Comparison of ENCODE assay signal across 16 cellular contexts in the genomic region with DNA sequence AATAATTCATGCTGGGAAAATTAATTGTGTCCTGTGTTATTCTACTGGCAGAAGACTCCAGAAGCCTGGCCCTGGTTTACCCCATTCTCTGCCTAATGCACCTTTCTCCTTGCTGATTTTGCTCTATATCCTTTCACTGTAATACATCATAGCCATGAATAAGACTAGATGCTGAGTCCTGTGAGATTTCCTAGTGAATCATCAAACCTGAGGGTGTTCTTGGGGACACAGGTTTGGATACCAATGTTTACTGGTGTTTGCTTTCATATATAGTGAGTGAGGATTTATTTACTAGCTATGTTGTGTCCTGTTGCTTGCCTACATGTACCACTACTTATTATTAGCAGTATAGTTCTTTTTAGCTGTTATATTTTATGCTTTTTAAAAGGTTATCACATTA. TPM values are rescaled to one million over a fixed set of nuclear protein-coding genes. Genes with fewer than 3 reads are reported as not detected.
DNase-seq lines count a peak whose midpoint lies in the region; ATAC-seq and TF ChIP-seq lines count a peak whose summit lies in the region.
"Had no signal": no experiment of that assay in that cellular context is flagged by ENCODE, and none has a peak within 500 bp of the region (broad histone marks: within the 10 kb centered on the region; RNA-seq: fewer than 3 reads in every experiment).

No MANE protein-coding gene starts in this region.

- intact Hi-C loops in mammary epithelial cell (cut with micrococcal nuclease) = no loop called here

- H3K27me3 ChIP-seq in mammary epithelial cell (ENCODE audit: insufficient read depth, low read length) = no peaks in the 10 kb centered on the region

- H3K4me3 ChIP-seq in mammary epithelial cell (replicated peaks in 1 of 3; ENCODE audit: insufficient read depth in 1 of 3, low read depth in 2 of 3, low read length in 3 of 3) = no peak overlapping the region
- H3K4me3 ChIP-seq: GM12878, HAP-1 had no signal

- dilution Hi-C loops in mammary epithelial cell (cut with HindIII; ENCODE audit: low sequenced_read_pairs) = no loop called here

- no TSS peak for BruUV-seq in mammary epithelial cell (replicated peaks; lab: Mats Ljungman, UMichigan)

- no peak overlapping the region for H2AFZ ChIP-seq in mammary epithelial cell (ENCODE audit: low read depth, low read length)

- no peaks in the 10 kb centered on the region for H3K9me3 ChIP-seq in mammary epithelial cell (replicated peaks; ENCODE audit: insufficient read depth, low read length)

- H3K4me2 ChIP-seq in mammary epithelial cell (ENCODE audit: insufficient read depth, low read depth, low read length) = no peak overlapping the region

- H3K4me1 ChIP-seq in mammary epithelial cell (ENCODE audit: insufficient read depth, low read length) = peaks cover 31% of the 10 kb centered on the region

- TF ChIP-seq CTCF in mammary epithelial cell (conservative IDR thresholded peaks at IDR 0.05 in 1 of 2, IDR thresholded peaks at IDR 0.05 in 1 of 2; ENCODE audit: extremely low read depth in 1 of 2, insufficient read depth in 1 of 2, low read depth in 1 of 2, low read length in 2 of 2) = no peak

- DNase-seq in DMS53 (lab: John Stamatoyannopoulos, UW) (peak; percentile 28), DMS53 treated with DMSO at 0.1 percent for 48 hours (lab: John Stamatoyannopoulos, UW; ENCODE audit: unreplicated experiment) (no peak), M059J (ENCODE audit: low read depth) (peak; percentile 31), mammary epithelial cell (peak; percentile 58), kidney tubule cell (ENCODE audit: low spot score) (peak; percentile 49), NCI-H1417 treated with DMSO at 0.1 percent for 48 hours (lab: John Stamatoyannopoulos, UW) (no peak)
- no peak for DNase-seq in activated CD4-positive, alpha-beta T cell treated with anti-CD3 and anti-CD28 coated beads, Interleukin-2, amount 50 U/mL, for 1 hour
- DNase-seq: C1 segment of cervical spinal cord, IMR-90, NCI-H2107, NCI-H446 had no signal

- no peaks in the 10 kb centered on the region for H4K20me1 ChIP-seq in mammary epithelial cell (ENCODE audit: insufficient read depth, low read length)

- H3K27ac ChIP-seq in mammary epithelial cell (ENCODE audit: insufficient read depth, low read depth, low read length) = peak overlapping the region; percentile 87
- H3K27ac ChIP-seq: 22Rv1 had no signal

- peaks cover 16% of the 10 kb centered on the region for H3K36me3 ChIP-seq in mammary epithelial cell (ENCODE audit: insufficient read depth, low read length)

- CTCF ChIA-PET in mammary epithelial cell (lab: Charles Lee; ENCODE audit: low non-redundant PET) = no interaction called here

- ATAC-seq in GM18519 (IDR thresholded peaks at IDR 0.05; ENCODE audit: low FRiP score, unreplicated experiment) = no peak
- ATAC-seq: GM12878, SK-N-SH treated with all-trans-retinoic acid at 6 μM for 48 hours had no signal

- H3K79me2 ChIP-seq in mammary epithelial cell (ENCODE audit: insufficient read depth, low read length) = peaks cover 58% of the 10 kb centered on the region

- no peak overlapping the region for H3K9ac ChIP-seq in mammary epithelial cell (ENCODE audit: insufficient read depth, low read length)

- in situ Hi-C loops in mammary epithelial cell (cut with MboI; ENCODE audit: low sequenced_read_pairs in 2 of 2) = no loop called here

RNA-seq across cellular contexts. Expression of gene METTL5, which starts 6.5 kb away (rescaled TPM):
- total RNA-seq in M059J (2014; rRNA removed; shearing (Covaris generic)) = 89.6 and 92.4 TPM in 2 replicates
- total RNA-seq in mammary epithelial cell = 10 to 100 TPM; 60.2 to 90.6 TPM
- 58.3 TPM for polyA plus RNA-seq in mammary epithelial cell
- 52.0 TPM for polyA minus RNA-seq in mammary epithelial cell

RNA-seq across cellular contexts. Expression of gene UBR3, which starts 9.0 kb away (rescaled TPM):
- total RNA-seq in M059J (2014; rRNA removed; shearing (Covaris generic)) = 7.6 and 15.3 TPM in 2 replicates
- total RNA-seq in mammary epithelial cell = 10 to 100 TPM; 28.1 to 34.0 TPM
- polyA plus RNA-seq in mammary epithelial cell = 8.0 TPM
- 23.5 TPM for polyA minus RNA-seq in mammary epithelial cell

RNA-seq across cellular contexts. Expression of gene SSB, which starts 19.6 kb away (rescaled TPM):
- 68.5 and 76.0 TPM in 2 replicates for total RNA-seq in M059J (2014; rRNA removed; shearing (Covaris generic))
- total RNA-seq in mammary epithelial cell = 10 to 100 TPM; 55.3 to 99.6 TPM
- polyA plus RNA-seq in mammary epithelial cell = 64.0 TPM
- 26.9 TPM for polyA minus RNA-seq in mammary epithelial cell

Comparison
In these comparisons a context has a peak if more than half of its experiments do, and no peak if none do; other contexts are left out.
1. DNase-seq: peak in DMS53 (single experiment), M059J (single experiment), mammary epithelial cell (single experiment) and kidney tubule cell (single experiment); none in DMS53 treated with DMSO at 0.1 percent for 48 hours (single experiment), NCI-H1417 treated with DMSO at 0.1 percent for 48 hours (single experiment) and activated CD4-positive, alpha-beta T cell treated with anti-CD3 and anti-CD28 coated beads, Interleukin-2, amount 50 U/mL, for 1 hour (single experiment).